ENCODE assay signal across 2 cellular contexts in genomic region chr21:33478858-33479678, GRCh38.
A peak's percentile ranks its signal among the peaks of the same experiment; 100 is the strongest.
TF ChIP-seq lines count a peak whose summit lies in the region.

No MANE protein-coding gene starts in this region.

TF ChIP-seq in A549, 52 proteins besides CTCF, POLR2A, EP300 and RAD21 (continued from another document):
- TF ChIP-seq FOSL2 (IDR thresholded peaks at IDR 0.05), result no peak
- no peak for TF ChIP-seq FOSL2 (CRISPR knock-in tag; IDR thresholded peaks at IDR 0.05)
- no peak for TF ChIP-seq CHD4 (IDR thresholded peaks at IDR 0.05; ENCODE audit: borderline replicate concordance)
- no peak for TF ChIP-seq ZNF302 (CRISPR knock-in tag; IDR thresholded peaks at IDR 0.05)
- no peak for TF ChIP-seq HMGXB4 (CRISPR knock-in tag; IDR thresholded peaks at IDR 0.05; ENCODE audit: borderline replicate concordance)
- TF ChIP-seq JUNB (IDR thresholded peaks at IDR 0.05), result no peak
- TF ChIP-seq CHD2 (IDR thresholded peaks at IDR 0.05; ENCODE audit: low read length, partially characterized antibody), result no peak
- TF ChIP-seq REST (IDR thresholded peaks at IDR 0.05), result no peak
- no peak for TF ChIP-seq TP53 (CRISPR knock-in tag; IDR thresholded peaks at IDR 0.05)
- no peak for TF ChIP-seq ZC3H11A (IDR thresholded peaks at IDR 0.05)
- TF ChIP-seq RNF2 (IDR thresholded peaks at IDR 0.05; ENCODE audit: borderline replicate concordance, low read depth), result no peak
- TF ChIP-seq, protein P1, sequence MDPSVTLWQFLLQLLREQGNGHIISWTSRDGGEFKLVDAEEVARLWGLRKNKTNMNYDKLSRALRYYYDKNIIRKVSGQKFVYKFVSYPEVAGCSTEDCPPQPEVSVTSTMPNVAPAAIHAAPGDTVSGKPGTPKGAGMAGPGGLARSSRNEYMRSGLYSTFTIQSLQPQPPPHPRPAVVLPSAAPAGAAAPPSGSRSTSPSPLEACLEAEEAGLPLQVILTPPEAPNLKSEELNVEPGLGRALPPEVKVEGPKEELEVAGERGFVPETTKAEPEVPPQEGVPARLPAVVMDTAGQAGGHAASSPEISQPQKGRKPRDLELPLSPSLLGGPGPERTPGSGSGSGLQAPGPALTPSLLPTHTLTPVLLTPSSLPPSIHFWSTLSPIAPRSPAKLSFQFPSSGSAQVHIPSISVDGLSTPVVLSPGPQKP (IDR thresholded peaks at IDR 0.05; ENCODE audit: low read depth, low read length), result no peak
TF ChIP-seq in A549: peak in this region for 0.

TF ChIP-seq in neural cell, 6 proteins besides CTCF, POLR2A, EP300 and RAD21 (continued from another document):
- TF ChIP-seq REST (IDR thresholded peaks at IDR 0.05; ENCODE audit: borderline replicate concordance), result peak; percentile 34
TF ChIP-seq in neural cell: peak in this region for 2.
